Comparison of ENCODE assay signal across 1 cellular context in the genomic region with DNA sequence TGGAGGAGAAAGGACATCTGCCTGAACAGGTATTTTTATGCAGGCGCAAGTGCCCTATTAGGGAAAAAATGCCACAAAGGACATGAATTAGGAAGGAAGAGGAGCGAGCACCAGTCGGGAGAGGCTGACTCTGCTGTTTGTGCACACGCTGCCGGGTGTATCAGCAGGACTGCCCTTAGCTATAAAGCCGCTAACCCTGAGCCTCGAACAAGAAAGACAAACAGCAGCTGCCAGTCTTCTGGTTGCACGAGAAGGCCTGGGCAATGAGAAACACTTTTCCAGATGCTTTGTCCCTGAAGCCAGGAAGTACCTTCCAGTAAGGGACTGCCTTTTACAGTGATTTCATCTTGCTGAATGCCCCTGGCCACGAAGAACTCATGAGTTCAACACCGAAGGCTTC.
TF ChIP-seq lines count a peak whose summit lies in the region.

No MANE protein-coding gene starts in this region.

TF ChIP-seq in WTC11, 78 proteins besides CTCF, POLR2A, EP300 and RAD21 (continued from another document):
- TF ChIP-seq TCF7 (CRISPR knock-in tag; IDR thresholded peaks at IDR 0.05; ENCODE audit: low read depth), result no peak
- TF ChIP-seq, protein P1, sequence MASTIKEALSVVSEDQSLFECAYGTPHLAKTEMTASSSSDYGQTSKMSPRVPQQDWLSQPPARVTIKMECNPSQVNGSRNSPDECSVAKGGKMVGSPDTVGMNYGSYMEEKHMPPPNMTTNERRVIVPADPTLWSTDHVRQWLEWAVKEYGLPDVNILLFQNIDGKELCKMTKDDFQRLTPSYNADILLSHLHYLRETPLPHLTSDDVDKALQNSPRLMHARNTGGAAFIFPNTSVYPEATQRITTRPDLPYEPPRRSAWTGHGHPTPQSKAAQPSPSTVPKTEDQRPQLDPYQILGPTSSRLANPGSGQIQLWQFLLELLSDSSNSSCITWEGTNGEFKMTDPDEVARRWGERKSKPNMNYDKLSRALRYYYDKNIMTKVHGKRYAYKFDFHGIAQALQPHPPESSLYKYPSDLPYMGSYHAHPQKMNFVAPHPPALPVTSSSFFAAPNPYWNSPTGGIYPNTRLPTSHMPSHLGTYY (CRISPR knock-in tag; IDR thresholded peaks at IDR 0.05), result no peak
- TF ChIP-seq MXD4 (CRISPR knock-in tag; IDR thresholded peaks at IDR 0.05; ENCODE audit: borderline replicate concordance), result no peak
- TF ChIP-seq, protein P2, sequence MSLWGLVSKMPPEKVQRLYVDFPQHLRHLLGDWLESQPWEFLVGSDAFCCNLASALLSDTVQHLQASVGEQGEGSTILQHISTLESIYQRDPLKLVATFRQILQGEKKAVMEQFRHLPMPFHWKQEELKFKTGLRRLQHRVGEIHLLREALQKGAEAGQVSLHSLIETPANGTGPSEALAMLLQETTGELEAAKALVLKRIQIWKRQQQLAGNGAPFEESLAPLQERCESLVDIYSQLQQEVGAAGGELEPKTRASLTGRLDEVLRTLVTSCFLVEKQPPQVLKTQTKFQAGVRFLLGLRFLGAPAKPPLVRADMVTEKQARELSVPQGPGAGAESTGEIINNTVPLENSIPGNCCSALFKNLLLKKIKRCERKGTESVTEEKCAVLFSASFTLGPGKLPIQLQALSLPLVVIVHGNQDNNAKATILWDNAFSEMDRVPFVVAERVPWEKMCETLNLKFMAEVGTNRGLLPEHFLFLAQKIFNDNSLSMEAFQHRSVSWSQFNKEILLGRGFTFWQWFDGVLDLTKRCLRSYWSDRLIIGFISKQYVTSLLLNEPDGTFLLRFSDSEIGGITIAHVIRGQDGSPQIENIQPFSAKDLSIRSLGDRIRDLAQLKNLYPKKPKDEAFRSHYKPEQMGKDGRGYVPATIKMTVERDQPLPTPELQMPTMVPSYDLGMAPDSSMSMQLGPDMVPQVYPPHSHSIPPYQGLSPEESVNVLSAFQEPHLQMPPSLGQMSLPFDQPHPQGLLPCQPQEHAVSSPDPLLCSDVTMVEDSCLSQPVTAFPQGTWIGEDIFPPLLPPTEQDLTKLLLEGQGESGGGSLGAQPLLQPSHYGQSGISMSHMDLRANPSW (CRISPR knock-in tag; conservative IDR thresholded peaks at IDR 0.05; ENCODE audit: low read depth), result no peak
- TF ChIP-seq, protein P3, sequence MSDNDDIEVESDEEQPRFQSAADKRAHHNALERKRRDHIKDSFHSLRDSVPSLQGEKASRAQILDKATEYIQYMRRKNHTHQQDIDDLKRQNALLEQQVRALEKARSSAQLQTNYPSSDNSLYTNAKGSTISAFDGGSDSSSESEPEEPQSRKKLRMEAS (CRISPR knock-in tag; IDR thresholded peaks at IDR 0.05), result no peak
- TF ChIP-seq TEAD4 (CRISPR knock-in tag; IDR thresholded peaks at IDR 0.05), result no peak
- TF ChIP-seq OVOL2 (CRISPR knock-in tag; IDR thresholded peaks at IDR 0.05; ENCODE audit: borderline replicate concordance), result no peak
- TF ChIP-seq, protein P4, sequence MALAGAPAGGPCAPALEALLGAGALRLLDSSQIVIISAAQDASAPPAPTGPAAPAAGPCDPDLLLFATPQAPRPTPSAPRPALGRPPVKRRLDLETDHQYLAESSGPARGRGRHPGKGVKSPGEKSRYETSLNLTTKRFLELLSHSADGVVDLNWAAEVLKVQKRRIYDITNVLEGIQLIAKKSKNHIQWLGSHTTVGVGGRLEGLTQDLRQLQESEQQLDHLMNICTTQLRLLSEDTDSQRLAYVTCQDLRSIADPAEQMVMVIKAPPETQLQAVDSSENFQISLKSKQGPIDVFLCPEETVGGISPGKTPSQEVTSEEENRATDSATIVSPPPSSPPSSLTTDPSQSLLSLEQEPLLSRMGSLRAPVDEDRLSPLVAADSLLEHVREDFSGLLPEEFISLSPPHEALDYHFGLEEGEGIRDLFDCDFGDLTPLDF (CRISPR knock-in tag; IDR thresholded peaks at IDR 0.05), result no peak
- no peak for TF ChIP-seq KAT7 (CRISPR knock-in tag; IDR thresholded peaks at IDR 0.05; ENCODE audit: borderline replicate concordance)
- TF ChIP-seq, protein P5, sequence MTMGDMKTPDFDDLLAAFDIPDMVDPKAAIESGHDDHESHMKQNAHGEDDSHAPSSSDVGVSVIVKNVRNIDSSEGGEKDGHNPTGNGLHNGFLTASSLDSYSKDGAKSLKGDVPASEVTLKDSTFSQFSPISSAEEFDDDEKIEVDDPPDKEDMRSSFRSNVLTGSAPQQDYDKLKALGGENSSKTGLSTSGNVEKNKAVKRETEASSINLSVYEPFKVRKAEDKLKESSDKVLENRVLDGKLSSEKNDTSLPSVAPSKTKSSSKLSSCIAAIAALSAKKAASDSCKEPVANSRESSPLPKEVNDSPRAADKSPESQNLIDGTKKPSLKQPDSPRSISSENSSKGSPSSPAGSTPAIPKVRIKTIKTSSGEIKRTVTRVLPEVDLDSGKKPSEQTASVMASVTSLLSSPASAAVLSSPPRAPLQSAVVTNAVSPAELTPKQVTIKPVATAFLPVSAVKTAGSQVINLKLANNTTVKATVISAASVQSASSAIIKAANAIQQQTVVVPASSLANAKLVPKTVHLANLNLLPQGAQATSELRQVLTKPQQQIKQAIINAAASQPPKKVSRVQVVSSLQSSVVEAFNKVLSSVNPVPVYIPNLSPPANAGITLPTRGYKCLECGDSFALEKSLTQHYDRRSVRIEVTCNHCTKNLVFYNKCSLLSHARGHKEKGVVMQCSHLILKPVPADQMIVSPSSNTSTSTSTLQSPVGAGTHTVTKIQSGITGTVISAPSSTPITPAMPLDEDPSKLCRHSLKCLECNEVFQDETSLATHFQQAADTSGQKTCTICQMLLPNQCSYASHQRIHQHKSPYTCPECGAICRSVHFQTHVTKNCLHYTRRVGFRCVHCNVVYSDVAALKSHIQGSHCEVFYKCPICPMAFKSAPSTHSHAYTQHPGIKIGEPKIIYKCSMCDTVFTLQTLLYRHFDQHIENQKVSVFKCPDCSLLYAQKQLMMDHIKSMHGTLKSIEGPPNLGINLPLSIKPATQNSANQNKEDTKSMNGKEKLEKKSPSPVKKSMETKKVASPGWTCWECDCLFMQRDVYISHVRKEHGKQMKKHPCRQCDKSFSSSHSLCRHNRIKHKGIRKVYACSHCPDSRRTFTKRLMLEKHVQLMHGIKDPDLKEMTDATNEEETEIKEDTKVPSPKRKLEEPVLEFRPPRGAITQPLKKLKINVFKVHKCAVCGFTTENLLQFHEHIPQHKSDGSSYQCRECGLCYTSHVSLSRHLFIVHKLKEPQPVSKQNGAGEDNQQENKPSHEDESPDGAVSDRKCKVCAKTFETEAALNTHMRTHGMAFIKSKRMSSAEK (CRISPR knock-in tag; IDR thresholded peaks at IDR 0.05; ENCODE audit: borderline replicate concordance), result no peak
- TF ChIP-seq ZNF317 (CRISPR knock-in tag; IDR thresholded peaks at IDR 0.05; ENCODE audit: borderline replicate concordance, low read depth), result no peak
- TF ChIP-seq NR2C2 (CRISPR knock-in tag; IDR thresholded peaks at IDR 0.05), result no peak
